1 cellular context compared by ENCODE assay signal in genomic region chrX:45240334-45240733, GRCh38.
TF ChIP-seq lines count a peak whose summit lies in the region.

No MANE protein-coding gene starts in this region.

TF ChIP-seq in GM23338, 12 proteins besides CTCF, POLR2A, EP300 and RAD21 (continued from another document):
- TF ChIP-seq ETS1 (IDR thresholded peaks at IDR 0.05) (no peak), EZH2 (IDR thresholded peaks at IDR 0.05; ENCODE audit: low read depth, unreplicated experiment) (no peak), NANOG (IDR thresholded peaks at IDR 0.05; ENCODE audit: borderline replicate concordance) (no peak), EZH2phosphoT487 (IDR thresholded peaks at IDR 0.05; ENCODE audit: unreplicated experiment) (no peak), CREB1 (CRISPR knock-in tag; IDR thresholded peaks at IDR 0.05; ENCODE audit: low read depth) (no peak)
